ENCODE assay signal across 9 cellular contexts in genomic region chr10:82378146-82378545, GRCh38.
DNase-seq lines count a peak whose midpoint lies in the region; ATAC-seq and TF ChIP-seq lines count a peak whose summit lies in the region.
"Had no signal": no experiment of that assay in that cellular context is flagged by ENCODE, and none has a peak within 500 bp of the region (broad histone marks: within the 10 kb centered on the region; RNA-seq: fewer than 3 reads in every experiment).

No MANE protein-coding gene starts in this region.

- H3K9ac ChIP-seq in IMR-90 (ENCODE audit: low read depth, low read length) = no peak overlapping the region

- no peak overlapping the region for H4K91ac ChIP-seq in IMR-90 (ENCODE audit: insufficient read depth, low read depth, low read length)

- H3K9me3 Mint-ChIP-seq in nephron progenitor cell (peaks cover 3% of the 10 kb centered on the region), type B pancreatic cell (no peaks in the 10 kb centered on the region)

- POLR2A ChIA-PET in IMR-90 (lab: Charles Lee; ENCODE audit: unreplicated experiment) = no interaction called here

- H3K9me1 ChIP-seq in IMR-90 (ENCODE audit: insufficient read depth, low read length) = no peaks in the 10 kb centered on the region

- H3K4me1 ChIP-seq in IMR-90 (ENCODE audit: control insufficient read depth, insufficient read depth, low read length) (no peaks in the 10 kb centered on the region), heart left ventricle (peaks cover 0 to 5% (median 0%) of the 10 kb centered on the region in 12 donors)

- no peak overlapping the region for H2BK20ac ChIP-seq in IMR-90 (ENCODE audit: low read depth, low read length)

- intact Hi-C loops in IMR-90 (cut with micrococcal nuclease) (no loop called here), heart left ventricle (cut with DNase I) (no loop called here)

- H2AK5ac ChIP-seq in IMR-90 (ENCODE audit: low read depth, low read length) = no peak overlapping the region

- H3K36me3 Mint-ChIP-seq in nephron progenitor cell (ENCODE audit: low read depth) = no peaks in the 10 kb centered on the region
- H3K36me3 Mint-ChIP-seq in type B pancreatic cell = no peaks in the 10 kb centered on the region

- no peak overlapping the region for H3K18ac ChIP-seq in IMR-90 (ENCODE audit: low read depth, low read length)

- H3K36me3 ChIP-seq in IMR-90 (ENCODE audit: control insufficient read depth, insufficient read depth, low read length) (no peaks in the 10 kb centered on the region), heart left ventricle (no peaks in the 10 kb centered on the region)

- H3K56ac ChIP-seq in IMR-90 (ENCODE audit: extremely low read depth, insufficient read depth, low read length) = no peak overlapping the region

- H2AK9ac ChIP-seq in IMR-90 (replicated peaks; ENCODE audit: low read depth, low read length, poor library complexity) = no peak overlapping the region

- H3K79me1 ChIP-seq in IMR-90 (ENCODE audit: low read depth in 1 of 2, low read length in 2 of 2) = no peaks in the 10 kb centered on the region

- in situ Hi-C loops in IMR-90 (cut with MboI; ENCODE audit: low sequenced_read_pairs) = no loop called here

- H3K14ac ChIP-seq in IMR-90 (replicated peaks; ENCODE audit: low read depth, low read length) = no peak overlapping the region

- WGBS in IMR-90 (ENCODE audit: extremely low coverage in 2 of 2, insufficient read length in 1 of 2), 2 experiments = no CpG with 5 or more reads among the region's 2 CpGs
- WGBS in heart left ventricle, 4 donors = 4 to 12% (median 6%) methylated on average over 2 of the region's 2 CpGs

- H2BK15ac ChIP-seq in IMR-90 (ENCODE audit: low read depth, low read length) = no peak overlapping the region

- dilution Hi-C loops in IMR-90 (cut with HindIII; ENCODE audit: low sequenced_read_pairs, unreplicated experiment) = no loop called here

- H3K27me3 ChIP-seq in IMR-90 (ENCODE audit: control insufficient read depth, insufficient read depth, low read length) (no peaks in the 10 kb centered on the region), heart left ventricle (no peaks in the 10 kb centered on the region)

- no peak for TF ChIP-seq RAD21 in IMR-90 (IDR thresholded peaks at IDR 0.05; ENCODE audit: low read length)

- H3K9me3 ChIP-seq in IMR-90 (ENCODE audit: control insufficient read depth, insufficient read depth, low read length) = peaks cover 12% of the 10 kb centered on the region
- H3K9me3 ChIP-seq in heart left ventricle = no peaks in the 10 kb centered on the region

- CTCF ChIA-PET in IMR-90 (lab: Yijun Ruan, JAX) = no interaction called here

- H3K4me1 Mint-ChIP-seq in nephron progenitor cell = peaks cover 11% of the 10 kb centered on the region
- no peaks in the 10 kb centered on the region for H3K4me1 Mint-ChIP-seq in type B pancreatic cell (ENCODE audit: unreplicated experiment)

- peaks cover 6% of the 10 kb centered on the region for H3K27me3 Mint-ChIP-seq in nephron progenitor cell (ENCODE audit: low read depth, poor library complexity)
- no peaks in the 10 kb centered on the region for H3K27me3 Mint-ChIP-seq in type B pancreatic cell

- no peak for TF ChIP-seq POLR2A in IMR-90 (IDR thresholded peaks at IDR 0.05; ENCODE audit: low read depth, low read length)
- no peak for TF ChIP-seq POLR2A in heart left ventricle (IDR thresholded peaks at IDR 0.05)

- no peak overlapping the region for H3K23ac ChIP-seq in IMR-90 (ENCODE audit: low read depth, low read length)

- H2AFZ ChIP-seq in IMR-90 (replicated peaks; ENCODE audit: low read length, poor library complexity) = no peak overlapping the region

- H3K27ac ChIP-seq in IMR-90 (ENCODE audit: insufficient read depth, low read length) = no peak overlapping the region
- no peak overlapping the region for H3K27ac ChIP-seq in heart left ventricle

- no peak overlapping the region for H3K4ac ChIP-seq in IMR-90 (ENCODE audit: low read depth, low read length)

- no peak overlapping the region for H2BK120ac ChIP-seq in IMR-90 (ENCODE audit: low read depth, low read length)

- H3K4me3 Mint-ChIP-seq in nephron progenitor cell (no peak overlapping the region), type B pancreatic cell (no peak overlapping the region)
- H3K4me3 Mint-ChIP-seq: T-helper 2 cell treated with Interferon-gamma antibody and Interleukin-4, amounts not matched to agents 5 μg/mL and 100 μg/mL, for 36 hours had no signal

- BruUV-seq in IMR-90 (replicated peaks; lab: Mats Ljungman, UMichigan) = no TSS peak

- no peak overlapping the region for H4K8ac ChIP-seq in IMR-90 (ENCODE audit: low read depth in 2 of 2, low read length in 2 of 2)

- H3K27ac Mint-ChIP-seq in nephron progenitor cell = no peak overlapping the region
- no peak overlapping the region for H3K27ac Mint-ChIP-seq in type B pancreatic cell
- H3K27ac Mint-ChIP-seq: T-helper 2 cell treated with Interferon-gamma antibody and Interleukin-4, amounts not matched to agents 5 μg/mL and 100 μg/mL, for 36 hours had no signal

- no peak overlapping the region for H2BK5ac ChIP-seq in IMR-90 (ENCODE audit: low read depth, low read length, poor library complexity, severe bottlenecking)

- no peak overlapping the region for H3K4me2 ChIP-seq in IMR-90 (ENCODE audit: low read depth, low read length)

- H4K5ac ChIP-seq in IMR-90 (ENCODE audit: low read depth, low read length) = no peak overlapping the region

- no peak for ATAC-seq in IMR-90 (ENCODE audit: low read depth)
- ATAC-seq in heart left ventricle = peak; percentile 51 to 92 (median 73)
- no peak for ATAC-seq in HG03135 (IDR thresholded peaks at IDR 0.05; ENCODE audit: unreplicated experiment)

- no peaks in the 10 kb centered on the region for H4K20me1 ChIP-seq in IMR-90 (ENCODE audit: insufficient read depth, low read length)

- H3K4me3 ChIP-seq in IMR-90 (ENCODE audit: insufficient read depth, low read depth, low read length) (no peak overlapping the region), heart left ventricle (no peak overlapping the region), retinal pigment epithelial cell (ENCODE audit: low read length) (no peak overlapping the region)

- TF ChIP-seq CTCF in IMR-90 (conservative IDR thresholded peaks at IDR 0.05; ENCODE audit: low read depth, low read length) = no peak
- no peak for TF ChIP-seq CTCF in heart left ventricle (IDR thresholded peaks at IDR 0.05)
- TF ChIP-seq CTCF in retinal pigment epithelial cell (conservative IDR thresholded peaks at IDR 0.05; ENCODE audit: low read depth, low read length) = no peak
- TF ChIP-seq CTCF in nephron progenitor cell (IDR thresholded peaks at IDR 0.05) = no peak
- no peak for TF ChIP-seq CTCF in type B pancreatic cell (conservative IDR thresholded peaks at IDR 0.05)

- DNase-seq in IMR-90 (peak; percentile 1), amniotic epithelial cell (ENCODE audit: low read depth) (peak; percentile 93), heart left ventricle (peak in 3 of 5 donors; percentile 38 to 49 (median 44)), retinal pigment epithelial cell (ENCODE audit: low read depth) (peak; percentile 72), nephron progenitor cell (no peak), type B pancreatic cell (ENCODE audit: extremely low spot score, unreplicated experiment) (no peak)
- DNase-seq in activated CD4-positive, alpha-beta T cell treated with anti-CD3 and anti-CD28 coated beads for 4 hours = no peak

TF ChIP-seq in IMR-90, 13 proteins besides CTCF, POLR2A, EP300 and RAD21:
- TF ChIP-seq MXI1 (IDR thresholded peaks at IDR 0.05; ENCODE audit: borderline replicate concordance, low read depth, low read length) (no peak), MAZ (IDR thresholded peaks at IDR 0.05; ENCODE audit: borderline replicate concordance, low read depth, low read length) (no peak)

Comparison
In these comparisons a context has a peak if more than half of its experiments do, and no peak if none do; other contexts are left out.
1. ATAC-seq: peak in heart left ventricle (4 of 4); none in IMR-90 (single experiment) and HG03135 (single experiment).
2. DNase-seq: peak in IMR-90 (single experiment), amniotic epithelial cell (single experiment), heart left ventricle (3 of 5) and retinal pigment epithelial cell (single experiment); none in nephron progenitor cell (single experiment), activated CD4-positive, alpha-beta T cell treated with anti-CD3 and anti-CD28 coated beads for 4 hours (0 of 2) and type B pancreatic cell (single experiment).